ENCODE assay signal across 2 cellular contexts in the genomic region with DNA sequence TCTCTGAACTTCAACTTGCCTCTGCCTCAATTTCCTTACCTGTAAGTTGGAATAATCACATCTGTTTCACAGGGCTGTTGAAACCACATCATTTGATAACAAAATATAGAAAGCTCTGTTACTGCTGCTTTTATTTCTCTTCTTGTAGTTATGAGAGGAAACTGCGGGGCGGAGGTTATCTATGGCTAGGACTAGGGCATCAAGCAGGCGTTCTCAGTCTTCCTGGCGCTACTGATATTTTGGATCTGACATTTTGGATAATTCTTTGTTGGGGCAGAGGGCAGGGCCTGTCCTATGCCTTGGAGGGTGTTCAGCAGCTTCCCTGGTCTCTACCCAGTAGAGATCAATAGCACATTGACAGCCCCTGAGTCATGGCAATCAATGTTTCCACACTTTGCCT.
TF ChIP-seq lines count a peak whose summit lies in the region.

No MANE protein-coding gene starts in this region.

TF ChIP-seq in liver, 16 proteins besides CTCF, POLR2A, EP300 and RAD21:
- TF ChIP-seq, protein P1, sequence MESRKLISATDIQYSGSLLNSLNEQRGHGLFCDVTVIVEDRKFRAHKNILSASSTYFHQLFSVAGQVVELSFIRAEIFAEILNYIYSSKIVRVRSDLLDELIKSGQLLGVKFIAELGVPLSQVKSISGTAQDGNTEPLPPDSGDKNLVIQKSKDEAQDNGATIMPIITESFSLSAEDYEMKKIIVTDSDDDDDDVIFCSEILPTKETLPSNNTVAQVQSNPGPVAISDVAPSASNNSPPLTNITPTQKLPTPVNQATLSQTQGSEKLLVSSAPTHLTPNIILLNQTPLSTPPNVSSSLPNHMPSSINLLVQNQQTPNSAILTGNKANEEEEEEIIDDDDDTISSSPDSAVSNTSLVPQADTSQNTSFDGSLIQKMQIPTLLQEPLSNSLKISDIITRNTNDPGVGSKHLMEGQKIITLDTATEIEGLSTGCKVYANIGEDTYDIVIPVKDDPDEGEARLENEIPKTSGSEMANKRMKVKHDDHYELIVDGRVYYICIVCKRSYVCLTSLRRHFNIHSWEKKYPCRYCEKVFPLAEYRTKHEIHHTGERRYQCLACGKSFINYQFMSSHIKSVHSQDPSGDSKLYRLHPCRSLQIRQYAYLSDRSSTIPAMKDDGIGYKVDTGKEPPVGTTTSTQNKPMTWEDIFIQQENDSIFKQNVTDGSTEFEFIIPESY (IDR thresholded peaks at IDR 0.05) = no peak
- TF ChIP-seq NR2F2 (IDR thresholded peaks at IDR 0.05) = peak; percentile 98

TF ChIP-seq in HepG2, 621 proteins besides CTCF, POLR2A, EP300 and RAD21:
- TF ChIP-seq ZNF547 (CRISPR knock-in tag; IDR thresholded peaks at IDR 0.05) (no peak), ZNF652 (CRISPR knock-in tag; IDR thresholded peaks at IDR 0.05; ENCODE audit: borderline replicate concordance, low read depth) (no peak), ZNF816 (CRISPR knock-in tag; IDR thresholded peaks at IDR 0.05; ENCODE audit: borderline replicate concordance) (no peak), ZBTB1 (CRISPR knock-in tag; IDR thresholded peaks at IDR 0.05; ENCODE audit: borderline replicate concordance) (no peak), ZNF775 (CRISPR knock-in tag; IDR thresholded peaks at IDR 0.05; ENCODE audit: borderline replicate concordance) (no peak), TCF7 (IDR thresholded peaks at IDR 0.05; ENCODE audit: low read depth) (no peak)
- TF ChIP-seq, protein P2, sequence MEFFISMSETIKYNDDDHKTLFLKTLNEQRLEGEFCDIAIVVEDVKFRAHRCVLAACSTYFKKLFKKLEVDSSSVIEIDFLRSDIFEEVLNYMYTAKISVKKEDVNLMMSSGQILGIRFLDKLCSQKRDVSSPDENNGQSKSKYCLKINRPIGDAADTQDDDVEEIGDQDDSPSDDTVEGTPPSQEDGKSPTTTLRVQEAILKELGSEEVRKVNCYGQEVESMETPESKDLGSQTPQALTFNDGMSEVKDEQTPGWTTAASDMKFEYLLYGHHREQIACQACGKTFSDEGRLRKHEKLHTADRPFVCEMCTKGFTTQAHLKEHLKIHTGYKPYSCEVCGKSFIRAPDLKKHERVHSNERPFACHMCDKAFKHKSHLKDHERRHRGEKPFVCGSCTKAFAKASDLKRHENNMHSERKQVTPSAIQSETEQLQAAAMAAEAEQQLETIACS (CRISPR knock-in tag; IDR thresholded peaks at IDR 0.05) = no peak
